10 cellular contexts compared by ENCODE assay signal in genomic region chrX:68995780-68996551, GRCh38.
DNase-seq lines count a peak whose midpoint lies in the region; ATAC-seq, FAIRE-seq and TF ChIP-seq lines count a peak whose summit lies in the region.
"Had no signal": no experiment of that assay in that cellular context is flagged by ENCODE, and none has a peak within 500 bp of the region (broad histone marks: within the 10 kb centered on the region; RNA-seq: fewer than 3 reads in every experiment).

No MANE protein-coding gene starts in this region.

- DNase-seq in H9 (peak; percentile 10), left kidney (ENCODE audit: low read depth, low spot score) (peak; percentile 83), sciatic nerve (ENCODE audit: low spot score) (no peak), dorsolateral prefrontal cortex (no peak), GM12892 (ENCODE audit: insufficient read length) (no peak), NAMALWA (ENCODE audit: low spot score) (no peak)
- DNase-seq: activated effector memory CD4-positive, alpha-beta T cell treated with Interleukin-2 at 50 U/mL for 16 hours; naive B cell had no signal

- intact Hi-C loops in sciatic nerve (cut with DNase I) (no loop called here), dorsolateral prefrontal cortex (cut with DNase I) (no loop called here)

- H3K4ac ChIP-seq in H9 (ENCODE audit: low read depth, low read length) = no peak overlapping the region

- H4K8ac ChIP-seq in H9 (replicated peaks; ENCODE audit: insufficient read length, low read depth, low read length) = no peak overlapping the region

- WGBS in H9 (ENCODE audit: extremely low coverage, insufficient read length, low lambda C conversion rate) = no CpG with 5 or more reads among the region's 21 CpGs

- H3K27me3 ChIP-seq in H9 (ENCODE audit: insufficient read depth, low read length) (no peaks in the 10 kb centered on the region), duodenal mucosa (ENCODE audit: control insufficient read depth in 1 of 2, insufficient read depth in 2 of 2, low read length in 2 of 2) (no peaks in the 10 kb centered on the region), dorsolateral prefrontal cortex (peaks cover 0 to 93% (median 43%) of the 10 kb centered on the region in 45 donors)

- ATAC-seq in sciatic nerve (peak; percentile 86), HG02973 (IDR thresholded peaks at IDR 0.05; ENCODE audit: unreplicated experiment) (no peak)

- no peaks in the 10 kb centered on the region for H3K79me2 ChIP-seq in H9 (ENCODE audit: insufficient read depth, low read length)

- no peak overlapping the region for H3K9ac ChIP-seq in H9 (ENCODE audit: extremely low read depth, insufficient read length, low read length)
- H3K9ac ChIP-seq in duodenal mucosa (ENCODE audit: low read depth in 1 of 2, low read length in 2 of 2) = peak overlapping the region; percentile 18 to 27

- no peaks in the 10 kb centered on the region for H3K23me2 ChIP-seq in H9 (ENCODE audit: insufficient read length, low read depth, low read length, poor library complexity, severe bottlenecking)

- no peak overlapping the region for H2BK15ac ChIP-seq in H9 (ENCODE audit: low read depth, low read length)

- no peak overlapping the region for H4K5ac ChIP-seq in H9 (ENCODE audit: insufficient read length, low read depth, low read length)

- no peak overlapping the region for H3K14ac ChIP-seq in H9 (ENCODE audit: insufficient read depth, low read length)

- H3K56ac ChIP-seq in H9 (ENCODE audit: insufficient read length, low read depth, low read length) = no peak overlapping the region

- no peak overlapping the region for H2BK5ac ChIP-seq in H9 (ENCODE audit: insufficient read length, low read length)

- no peak overlapping the region for H2BK20ac ChIP-seq in H9 (ENCODE audit: low read depth, low read length, poor library complexity, severe bottlenecking)

- peak overlapping the region in 1 of 3 experiments; percentile 92; a peak in 2 of 7 replicates for H3K27ac Mint-ChIP-seq in H9
- H3K27ac Mint-ChIP-seq: naive B cell had no signal

- no peak overlapping the region for H2AK5ac ChIP-seq in H9 (ENCODE audit: insufficient read length, low read length)

- no peak overlapping the region for H3K4me3 Mint-ChIP-seq in H9

- H3K79me1 ChIP-seq in H9 (ENCODE audit: insufficient read depth, low read depth, low read length, poor library complexity, severe bottlenecking) = no peaks in the 10 kb centered on the region

- H3K36me3 Mint-ChIP-seq in H9 (ENCODE audit: insufficient read depth in 1 of 3, low read depth in 3 of 3) = peaks cover 0 to 4% (median 0%) of the 10 kb centered on the region in 3 experiments; a peak in 2 of 7 replicates
- H3K36me3 Mint-ChIP-seq: naive B cell had no signal

- no peak overlapping the region for H2AFZ ChIP-seq in H9 (ENCODE audit: low read length)

- no peak overlapping the region for H3K4me2 ChIP-seq in H9 (ENCODE audit: insufficient read depth, insufficient read length, low read length)

- H3K27ac ChIP-seq in H9 (ENCODE audit: insufficient read length, low read depth, low read length) = no peak overlapping the region
- H3K27ac ChIP-seq in duodenal mucosa (ENCODE audit: low read depth, low read length) = peak overlapping the region; percentile 66
- H3K27ac ChIP-seq in dorsolateral prefrontal cortex = no peak overlapping the region

- H4K91ac ChIP-seq in H9 (ENCODE audit: insufficient read length, low read depth, low read length) = no peak overlapping the region

- no peak for FAIRE-seq in GM12892 (lab: Jason Lieb, UNC)

- no peaks in the 10 kb centered on the region for H4K20me1 ChIP-seq in H9 (ENCODE audit: control insufficient read depth, insufficient read depth, insufficient read length)

- H3K4me3 ChIP-seq in duodenal mucosa (ENCODE audit: low read depth in 1 of 2, low read length in 2 of 2) = peak overlapping the region; percentile 19 to 36
- H3K4me3 ChIP-seq in dorsolateral prefrontal cortex = no peak overlapping the region

- TF ChIP-seq CTCF in H9 (conservative IDR thresholded peaks at IDR 0.05) (no peak), dorsolateral prefrontal cortex (IDR thresholded peaks at IDR 0.05 in 54 of 56, conservative IDR thresholded peaks at IDR 0.05 in 2 of 56; ENCODE audit: low read depth in 1 of 56, partially characterized antibody in 56 of 56) (no peak)

- H2BK12ac ChIP-seq in H9 (ENCODE audit: insufficient read length, low read depth, low read length) = no peak overlapping the region

- H3K9me3 Mint-ChIP-seq in H9 = peaks cover 55 to 58% of the 10 kb centered on the region in 2 experiments

- no peak for TF ChIP-seq POLR2A in GM12892 (IDR thresholded peaks at IDR 0.05; ENCODE audit: low read depth, low read length)

- H3K4me1 ChIP-seq in H9 (ENCODE audit: insufficient read depth, low read length) = no peaks in the 10 kb centered on the region
- peaks cover 25 to 34% of the 10 kb centered on the region in 2 donors for H3K4me1 ChIP-seq in duodenal mucosa (ENCODE audit: control insufficient read depth in 1 of 2, insufficient read depth in 2 of 2, low read length in 2 of 2)

- no peaks in the 10 kb centered on the region for H3K36me3 ChIP-seq in duodenal mucosa (ENCODE audit: control insufficient read depth in 1 of 2, insufficient read depth in 2 of 2, low read length in 2 of 2)

- H3T11ph ChIP-seq in H9 (ENCODE audit: low read length) = no peak overlapping the region

- no peak overlapping the region for H2BK120ac ChIP-seq in H9 (ENCODE audit: low read depth, low read length, poor library complexity, severe bottlenecking)

- H3K9me3 ChIP-seq in H9 (ENCODE audit: control insufficient read depth, low read depth, low read length) (no peaks in the 10 kb centered on the region), duodenal mucosa (ENCODE audit: control insufficient read depth in 1 of 2, low read length in 2 of 2) (no peaks in the 10 kb centered on the region)

- H3K4me1 Mint-ChIP-seq in H9 = peaks cover 7 to 20% of the 10 kb centered on the region in 2 experiments; a peak in 3 of 4 replicates
- H3K4me1 Mint-ChIP-seq: naive B cell had no signal

- H3K27me3 Mint-ChIP-seq in H9 (ENCODE audit: low read depth) = peaks cover 12% of the 10 kb centered on the region

- no peak overlapping the region for H3K23ac ChIP-seq in H9 (ENCODE audit: insufficient read length, low read depth, low read length)

- H3K18ac ChIP-seq in H9 (ENCODE audit: insufficient read length, low read depth, low read length) = no peak overlapping the region

Comparison
In these comparisons a context has a peak if more than half of its experiments do, and no peak if none do; other contexts are left out.
1. DNase-seq: peak in H9 (single experiment) and left kidney (single experiment); none in sciatic nerve (single experiment), dorsolateral prefrontal cortex (0 of 10), GM12892 (single experiment) and NAMALWA (single experiment).
2. H3K4me3 ChIP-seq: peak in duodenal mucosa (2 of 2); none in dorsolateral prefrontal cortex (0 of 59).